Comparison of ENCODE assay signal across 11 cellular contexts in the genomic region with DNA sequence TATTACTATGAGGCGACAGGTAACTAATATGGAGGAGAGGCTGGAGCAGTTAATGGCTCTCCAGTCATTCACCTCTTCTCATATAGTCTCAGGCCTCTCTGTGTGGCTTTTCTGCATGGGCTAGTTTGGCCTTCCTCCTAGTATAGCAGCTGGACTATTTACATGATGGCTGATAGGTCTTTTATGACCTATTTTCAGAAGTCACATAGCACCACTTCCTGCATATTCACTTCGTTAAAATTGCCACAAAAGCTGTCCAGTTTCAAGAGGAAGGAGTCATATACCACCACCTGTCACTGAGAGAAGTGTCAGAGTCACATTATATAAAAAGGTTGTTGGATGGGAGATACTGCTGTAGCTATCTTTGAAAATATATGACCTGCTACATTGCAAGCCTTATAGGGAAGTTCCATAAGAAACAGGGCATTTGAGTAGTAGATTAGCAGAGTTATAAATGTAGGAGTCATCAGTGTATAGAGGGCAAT. TPM values are rescaled to one million over a fixed set of nuclear protein-coding genes. Genes with fewer than 3 reads are reported as not detected.
A peak's percentile ranks its signal among the peaks of the same experiment; 100 is the strongest.
DNase-seq lines count a peak whose midpoint lies in the region; ATAC-seq and TF ChIP-seq lines count a peak whose summit lies in the region.
"Had no signal": no experiment of that assay in that cellular context is flagged by ENCODE, and none has a peak within 500 bp of the region (broad histone marks: within the 10 kb centered on the region; RNA-seq: fewer than 3 reads in every experiment).

No MANE protein-coding gene starts in this region.

- ATAC-seq in GM18498 (IDR thresholded peaks at IDR 0.05; ENCODE audit: unreplicated experiment) (peak; percentile 98), GM19455 (IDR thresholded peaks at IDR 0.05; ENCODE audit: unreplicated experiment) (peak; percentile 99), HG03039 (IDR thresholded peaks at IDR 0.05; ENCODE audit: unreplicated experiment) (peak; percentile 89), upper lobe of left lung (ENCODE audit: low FRiP score in 2 of 2) (no peak)

- H3K27me3 ChIP-seq in OCI-LY3 (ENCODE audit: low read depth, low read length) (no peaks in the 10 kb centered on the region), breast epithelium (no peaks in the 10 kb centered on the region), upper lobe of left lung (no peaks in the 10 kb centered on the region)
- H3K27me3 ChIP-seq: stomach had no signal

- TF ChIP-seq EP300 in upper lobe of left lung (IDR thresholded peaks at IDR 0.05): no peak

- no peaks in the 10 kb centered on the region for H3K9me3 ChIP-seq in OCI-LY3 (ENCODE audit: insufficient read depth, low read length)
- H3K9me3 ChIP-seq in breast epithelium: no peaks in the 10 kb centered on the region
- no peaks in the 10 kb centered on the region for H3K9me3 ChIP-seq in upper lobe of left lung
- H3K9me3 ChIP-seq: stomach had no signal

- no peak for DNase-seq in breast epithelium (ENCODE audit: low spot score in 2 of 2)
- DNase-seq in DMS153 (lab: John Stamatoyannopoulos, UW): no peak
- no peak for DNase-seq in globus pallidus (ENCODE audit: low spot score)
- DNase-seq in upper lobe of left lung: no peak
- DNase-seq: activated gamma-delta T cell, kidney glomerular epithelial cell, stomach had no signal

- H3K79me2 ChIP-seq in OCI-LY3 (ENCODE audit: low read length): no peaks in the 10 kb centered on the region

- H3K36me3 ChIP-seq in OCI-LY3 (replicated peaks; ENCODE audit: low read depth, low read length) (no peaks in the 10 kb centered on the region), breast epithelium (no peaks in the 10 kb centered on the region), upper lobe of left lung (no peaks in the 10 kb centered on the region)
- H3K36me3 ChIP-seq: stomach had no signal

- 58% methylated on average over 2 of the region's 2 CpGs for WGBS in upper lobe of left lung, 2 donors

- intact Hi-C loops in breast epithelium (cut with DNase I; ENCODE audit: low total_unique reads): loop anchor here (5.0 kb wide), 1 partner anchor 212 kb away; no protein-coding TSS in a partner anchor

- H3K4me1 ChIP-seq in OCI-LY3 (ENCODE audit: low read length) (peaks cover 15% of the 10 kb centered on the region), breast epithelium (no peaks in the 10 kb centered on the region), upper lobe of left lung (peaks cover 0 to 8% (median 0%) of the 10 kb centered on the region in 4 donors)
- H3K4me1 ChIP-seq: stomach had no signal

- TF ChIP-seq CTCF in OCI-LY3 (IDR thresholded peaks at IDR 0.05; ENCODE audit: low read depth, low read length): no peak
- no peak for TF ChIP-seq CTCF in breast epithelium (IDR thresholded peaks at IDR 0.05)
- no peak for TF ChIP-seq CTCF in upper lobe of left lung (IDR thresholded peaks at IDR 0.05)

- peak overlapping the region; percentile 45 for H3K4me2 ChIP-seq in OCI-LY3 (ENCODE audit: low read length)

- no peaks in the 10 kb centered on the region for H4K20me1 ChIP-seq in OCI-LY3 (ENCODE audit: insufficient read depth, low read length)

- no peak for TF ChIP-seq POLR2A in breast epithelium (IDR thresholded peaks at IDR 0.05)
- no peak for TF ChIP-seq POLR2A in upper lobe of left lung (IDR thresholded peaks at IDR 0.05)

- H3K27ac ChIP-seq in OCI-LY3 (ENCODE audit: low read length) (0 out of 2 replicates have a peak overlapping the region, but pooled peaks have one; percentile 5), breast epithelium (no peak overlapping the region), upper lobe of left lung (no peak overlapping the region)
- H3K27ac ChIP-seq: stomach had no signal

- no peak overlapping the region for H2AFZ ChIP-seq in OCI-LY3 (ENCODE audit: low read depth, low read length)

- no peak overlapping the region for H3K9ac ChIP-seq in OCI-LY3 (ENCODE audit: low read length)

- H3K4me3 ChIP-seq in OCI-LY3 (ENCODE audit: low read length) (no peak overlapping the region), breast epithelium (no peak overlapping the region), upper lobe of left lung (no peak overlapping the region)
- H3K4me3 ChIP-seq: stomach had no signal

RNA-seq across cellular contexts. Expression of gene DMTF1, which starts 8.0 kb away (rescaled TPM):
- total RNA-seq in breast epithelium (100 to 1,000 TPM in 2 of 3 donors, 10 to 100 TPM in 1; 85.9 to 185 (median 118) TPM), upper lobe of left lung (100 to 1,000 TPM in 2 of 6 donors, 10 to 100 TPM in 4; 51.8 to 258 (median 77.7) TPM)

Comparison
In these comparisons a context has a peak if more than half of its experiments do, and no peak if none do; other contexts are left out.
1. ATAC-seq: peak in GM18498 (single experiment), GM19455 (single experiment) and HG03039 (single experiment); none in upper lobe of left lung (0 of 2).